8 cellular contexts compared by ENCODE assay signal in the genomic region with DNA sequence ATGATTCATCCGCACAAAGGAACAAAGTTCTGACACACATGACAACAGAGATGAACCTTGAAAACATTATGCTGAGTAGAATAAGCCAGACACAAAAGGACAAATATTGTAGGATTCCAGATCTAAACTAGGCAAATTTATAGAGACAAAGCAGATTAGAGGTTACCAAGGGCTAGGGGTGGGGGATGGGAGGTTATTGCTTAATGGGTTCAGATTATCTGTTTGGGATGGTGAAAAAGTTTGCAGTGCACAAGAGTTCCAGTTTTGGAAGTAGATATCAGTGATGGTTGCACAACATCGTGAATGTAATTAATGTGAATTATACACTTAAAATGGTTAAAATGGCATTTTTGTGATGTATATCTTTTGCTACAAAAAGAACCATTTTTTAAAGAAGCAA.
DNase-seq lines count a peak whose midpoint lies in the region; ATAC-seq, FAIRE-seq and TF ChIP-seq lines count a peak whose summit lies in the region.
"Not testable (repeated sequence)": the region's sequence is repeated elsewhere in the genome, so short reads cannot be mapped to it uniquely, and the experiment has no call there.

No MANE protein-coding gene starts in this region.

- H3K4me2 ChIP-seq in GM12878 (ENCODE audit: control insufficient read depth, insufficient read depth); endothelial cell of umbilical vein (ENCODE audit: insufficient read depth, low read length): not testable (repeated sequence)

- H2AFZ ChIP-seq in GM12878 (ENCODE audit: control insufficient read depth, low read depth, low read length); endothelial cell of umbilical vein (ENCODE audit: low read depth, low read length): not testable (repeated sequence)

- not testable (repeated sequence) for TF ChIP-seq POLR2A in GM12891 (IDR thresholded peaks at IDR 0.05; ENCODE audit: low read depth, low read length); H54 (IDR thresholded peaks at IDR 0.05; ENCODE audit: low read depth, low read length); GM12878 (IDR thresholded peaks at IDR 0.05; ENCODE audit: low read depth, low read length); endothelial cell of umbilical vein (IDR thresholded peaks at IDR 0.05; ENCODE audit: low read depth, low read length); right lobe of liver (IDR thresholded peaks at IDR 0.05)

- TF ChIP-seq CTCF in GM12878 (IDR thresholded peaks at IDR 0.05 in 2 of 3, conservative IDR thresholded peaks at IDR 0.05 in 1 of 3; ENCODE audit: control insufficient read depth in 2 of 3, extremely low read depth in 1 of 3, insufficient read depth in 1 of 3, low read depth in 3 of 3, low read length in 3 of 3); endothelial cell of umbilical vein (IDR thresholded peaks at IDR 0.05; ENCODE audit: extremely low read depth in 1 of 2, insufficient read depth in 1 of 2, low read depth in 1 of 2, low read length in 2 of 2); kidney (IDR thresholded peaks at IDR 0.05; ENCODE audit: borderline replicate concordance, extremely low read depth, insufficient read depth); right lobe of liver (IDR thresholded peaks at IDR 0.05): not testable (repeated sequence)

- 88% methylated on average over 1 of the region's 2 CpGs for WGBS in GM12878 (ENCODE audit: insufficient coverage, insufficient replicate concordance, low lambda C conversion rate, missing lambda C conversion rate)
- WGBS in right lobe of liver (ENCODE audit: insufficient coverage, low coverage, low lambda C conversion rate, missing lambda C conversion rate), result 92% methylated on average over 1 of the region's 2 CpGs

- H3K9me1 ChIP-seq in endothelial cell of umbilical vein (replicated peaks; ENCODE audit: control insufficient read depth, extremely low read depth, insufficient read depth, low read length), result not testable (repeated sequence)

- TSS peak; percentile 84 for BruUV-seq in GM12878 (replicated peaks; lab: Mats Ljungman, UMichigan)
- not testable (repeated sequence) for BruUV-seq in endothelial cell of umbilical vein (replicated peaks; lab: Mats Ljungman, UMichigan)

- SMC1A ChIA-PET in GM12878 (lab: Charles Lee; ENCODE audit: uncharacterized antibody, unreplicated experiment), result not testable (repeated sequence)

- not testable (repeated sequence) for H3K27ac ChIP-seq in GM12878 (ENCODE audit: control insufficient read depth, insufficient read depth); endothelial cell of umbilical vein (ENCODE audit: insufficient read depth, low read depth, low read length); kidney (ENCODE audit: low read depth in 2 of 2, low read length in 2 of 2); right lobe of liver

- CTCF ChIA-PET in GM12878 (lab: Yijun Ruan, JAX); endothelial cell of umbilical vein (lab: Charles Lee): not testable (repeated sequence)

- H4K20me1 ChIP-seq in GM12878 (ENCODE audit: control insufficient read depth, insufficient read depth); endothelial cell of umbilical vein (replicated peaks; ENCODE audit: control insufficient read depth, extremely low read depth, insufficient read depth, low read length): not testable (repeated sequence)

- dilution Hi-C loops in endothelial cell of umbilical vein (cut with MboI; ENCODE audit: extremely low pct_ligation_motif_present, low sequenced_read_pairs), result not testable (repeated sequence)

- not testable (repeated sequence) for H3K79me2 ChIP-seq in GM12878 (ENCODE audit: control insufficient read depth, insufficient read depth, low read length); endothelial cell of umbilical vein (ENCODE audit: control insufficient read depth, insufficient read depth, low read length)

- H3K27me3 ChIP-seq in GM12878 (replicated peaks in 1 of 2; ENCODE audit: control insufficient read depth in 2 of 2, insufficient read depth in 2 of 2, low read length in 1 of 2); endothelial cell of umbilical vein (ENCODE audit: control insufficient read depth in 2 of 2, insufficient read depth in 2 of 2, low read length in 2 of 2); right lobe of liver: not testable (repeated sequence)

- RAD21 ChIA-PET in GM12878 (lab: Charles Lee; ENCODE audit: unreplicated experiment), result not testable (repeated sequence)

- DNase-seq in GM12891 (ENCODE audit: insufficient read length, low spot score); H54 (ENCODE audit: insufficient read length, low spot score); GM12878 (ENCODE audit: low read depth, low spot score); endothelial cell of umbilical vein (ENCODE audit: low read depth, low spot score); kidney; right lobe of liver; urothelium cell line (ENCODE audit: low spot score): not testable (repeated sequence)

- TF ChIP-seq RAD21 in GM12878 (IDR thresholded peaks at IDR 0.05; ENCODE audit: insufficient read depth, low read depth, low read length), result not testable (repeated sequence)

- H3K4me3 ChIP-seq in GM12878; endothelial cell of umbilical vein (replicated peaks in 1 of 3; ENCODE audit: insufficient read depth in 1 of 3, low read depth in 1 of 3, low read length in 3 of 3); kidney (ENCODE audit: low read length in 2 of 2); right lobe of liver: not testable (repeated sequence)

- FAIRE-seq in GM12891 (lab: Jason Lieb, UNC) (peak; percentile 57), H54 (lab: Jason Lieb, UNC) (peak; percentile 92), colon (lab: Jason Lieb, UNC) (peak; percentile 84), endothelial cell of umbilical vein (lab: Jason Lieb, UNC) (peak; percentile 61), kidney (lab: Jason Lieb, UNC) (peak; percentile 76), urothelium cell line (lab: Jason Lieb, UNC) (peak; percentile 56)
- not testable (repeated sequence) for FAIRE-seq in GM12878 (lab: Jason Lieb, UNC)

- not testable (repeated sequence) for ATAC-seq in GM12878
- peak; percentile 55 to 76 (median 75) for ATAC-seq in right lobe of liver

- in situ Hi-C loops in GM12878 (cut with MboI), result not testable (repeated sequence)

- POLR2A ChIA-PET in GM12878 (lab: Charles Lee); endothelial cell of umbilical vein (lab: Charles Lee): not testable (repeated sequence)

- not testable (repeated sequence) for H3K9me3 ChIP-seq in GM12878 (replicated peaks; ENCODE audit: control insufficient read depth, insufficient read depth, low read length); endothelial cell of umbilical vein (replicated peaks; ENCODE audit: control insufficient read depth, insufficient read depth, low read length); kidney (ENCODE audit: control insufficient read depth in 1 of 2, low read length in 2 of 2); right lobe of liver

- not testable (repeated sequence) for H3K9ac ChIP-seq in GM12878 (ENCODE audit: control insufficient read depth, insufficient read depth, low read length); endothelial cell of umbilical vein (replicated peaks; ENCODE audit: extremely low read depth, insufficient read depth, low read length); kidney (ENCODE audit: low read length in 2 of 2)

- not testable (repeated sequence) for H3K4me1 ChIP-seq in GM12878 (ENCODE audit: control insufficient read depth, insufficient read depth, low read length); endothelial cell of umbilical vein (ENCODE audit: control insufficient read depth, extremely low read depth, insufficient read depth, low read length); kidney (ENCODE audit: control insufficient read depth in 1 of 2, insufficient read depth in 1 of 2, low read depth in 1 of 2, low read length in 2 of 2); right lobe of liver

- intact Hi-C loops in GM12878 (cut with micrococcal nuclease; ENCODE audit: unreplicated experiment); endothelial cell of umbilical vein (cut with micrococcal nuclease); kidney (cut with DNase I); right lobe of liver (cut with DNase I): not testable (repeated sequence)

- TF ChIP-seq EP300 in GM12878 (IDR thresholded peaks at IDR 0.05; ENCODE audit: borderline replicate concordance in 1 of 2, control insufficient read depth in 1 of 2, low read depth in 2 of 2, low read length in 2 of 2), result not testable (repeated sequence)

- H3K36me3 ChIP-seq in GM12878 (ENCODE audit: control insufficient read depth in 2 of 2, insufficient read depth in 2 of 2, low read length in 1 of 2); endothelial cell of umbilical vein (ENCODE audit: control insufficient read depth in 2 of 2, extremely low read depth in 1 of 2, insufficient read depth in 2 of 2, low read length in 2 of 2); kidney (ENCODE audit: control insufficient read depth in 1 of 2, insufficient read depth in 2 of 2, low read length in 2 of 2); right lobe of liver: not testable (repeated sequence)
